Comparison of ENCODE assay signal across 21 cellular contexts in the genomic region with DNA sequence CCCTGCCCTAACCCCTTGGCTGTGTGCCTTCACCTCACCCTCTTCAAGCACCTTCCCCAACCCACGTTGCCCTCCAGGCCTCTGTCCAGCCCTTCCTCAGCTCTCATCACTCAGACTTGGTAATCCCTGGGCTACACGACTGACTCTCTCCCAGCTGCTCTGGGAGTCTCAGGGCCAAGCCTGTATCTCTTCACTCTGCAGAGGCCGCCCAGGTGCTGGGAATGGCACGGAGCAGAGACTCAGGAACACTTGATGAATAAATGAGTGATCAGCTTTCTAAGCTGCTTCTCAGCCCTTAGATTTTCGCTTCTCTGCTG. TPM values are rescaled to one million over a fixed set of nuclear protein-coding genes. Genes with fewer than 3 reads are reported as not detected.
"Had no signal": no experiment of that assay in that cellular context is flagged by ENCODE, and none has a peak within 500 bp of the region (broad histone marks: within the 10 kb centered on the region; RNA-seq: fewer than 3 reads in every experiment).

No MANE protein-coding gene starts in this region.

- H3K9me3 Mint-ChIP-seq: activated naive CD4-positive, alpha-beta T cell treated with anti-CD3 and anti-CD28 coated beads, Interleukin-2, amount 50 U/mL, for 24 hours; activated T-cell treated with anti-CD3 and anti-CD28 coated beads, Interleukin-2, amount 50 U/mL, for 72 hours; dendritic cell treated with granulocyte-macrophage colony-stimulating factor and Interleukin-4, amounts not matched to agents 40 ng/mL and 50 ng/mL, for 4 days; immature natural killer cell; stimulated activated memory B cell treated with anti-CD40 and anti-IgM and Interleukin-4, amounts not matched to agents 10 μg/mL and 1 μg/mL and 100 μg/mL, for 72 hours; T-helper 1 cell treated with Interleukin-12 subunit alpha and Interleukin-12 subunit beta and Interleukin-4 antibody, amounts not matched to agents 30 μg/mL and 1 μg/mL, for 36 hours had no signal

- H3K36me3 ChIP-seq: ascending aorta, thoracic aorta had no signal

- H3K4me3 Mint-ChIP-seq: activated naive CD4-positive, alpha-beta T cell treated with anti-CD3 and anti-CD28 coated beads, Interleukin-2, amount 50 U/mL, for 24 hours; activated T-cell treated with anti-CD3 and anti-CD28 coated beads, Interleukin-2, amount 50 U/mL, for 72 hours; dendritic cell treated with granulocyte-macrophage colony-stimulating factor and Interleukin-4, amounts not matched to agents 40 ng/mL and 50 ng/mL, for 4 days; immature natural killer cell; stimulated activated memory B cell treated with anti-CD40 and anti-IgM and Interleukin-4, amounts not matched to agents 10 μg/mL and 1 μg/mL and 100 μg/mL, for 72 hours; T-helper 1 cell treated with Interleukin-12 subunit alpha and Interleukin-12 subunit beta and Interleukin-4 antibody, amounts not matched to agents 30 μg/mL and 1 μg/mL, for 36 hours had no signal

- H3K4me1 ChIP-seq: ascending aorta, left ventricle myocardium inferior, parathyroid adenoma had no signal

- H2AFZ ChIP-seq: parathyroid adenoma had no signal

- DNase-seq: activated CD4-positive, alpha-beta T cell treated with anti-CD3 and anti-CD28 coated beads for 1 hour; activated effector memory CD4-positive, alpha-beta T cell treated with anti-CD3 and anti-CD28 coated beads, Interleukin-2, amount 50 U/mL, for 16 hours; activated T-cell treated with anti-CD3 and anti-CD28 coated beads, Interleukin-2, amount 50 U/mL, for 72 hours; effector CD8-positive, alpha-beta T cell; heart right ventricle; immature natural killer cell; kidney glomerular epithelial cell; left ventricle myocardium inferior; mammary epithelial cell; sigmoid colon; stimulated activated CD4-positive, alpha-beta T cell treated with anti-CD3 and anti-CD28 coated beads, Interleukin-4, amount 100 ng/mL, for 24 hours had no signal

- H3K27me3 ChIP-seq: ascending aorta, esophagus muscularis mucosa, heart right ventricle, sigmoid colon had no signal

- H3K27ac ChIP-seq: ascending aorta, esophagus muscularis mucosa, heart right ventricle, left ventricle myocardium inferior, parathyroid adenoma, sigmoid colon, thoracic aorta, VCaP had no signal

- H3K79me2 ChIP-seq: parathyroid adenoma had no signal

- H3K9ac ChIP-seq: parathyroid adenoma had no signal

- H3K4me3 ChIP-seq: ascending aorta, esophagus muscularis mucosa, heart right ventricle, left ventricle myocardium inferior, sigmoid colon, thoracic aorta had no signal

- H3K27ac Mint-ChIP-seq: activated naive CD4-positive, alpha-beta T cell treated with anti-CD3 and anti-CD28 coated beads, Interleukin-2, amount 50 U/mL, for 24 hours; activated T-cell treated with anti-CD3 and anti-CD28 coated beads, Interleukin-2, amount 50 U/mL, for 72 hours; dendritic cell treated with granulocyte-macrophage colony-stimulating factor and Interleukin-4, amounts not matched to agents 40 ng/mL and 50 ng/mL, for 4 days; immature natural killer cell; stimulated activated memory B cell treated with anti-CD40 and anti-IgM and Interleukin-4, amounts not matched to agents 10 μg/mL and 1 μg/mL and 100 μg/mL, for 72 hours; T-helper 1 cell treated with Interleukin-12 subunit alpha and Interleukin-12 subunit beta and Interleukin-4 antibody, amounts not matched to agents 30 μg/mL and 1 μg/mL, for 36 hours had no signal

- H3K4me1 Mint-ChIP-seq: activated naive CD4-positive, alpha-beta T cell treated with anti-CD3 and anti-CD28 coated beads, Interleukin-2, amount 50 U/mL, for 24 hours; stimulated activated memory B cell treated with anti-CD40 and anti-IgM and Interleukin-4, amounts not matched to agents 10 μg/mL and 1 μg/mL and 100 μg/mL, for 72 hours had no signal

- H3K9me3 ChIP-seq: ascending aorta, esophagus muscularis mucosa, heart right ventricle, left ventricle myocardium inferior, sigmoid colon, thoracic aorta had no signal

- ATAC-seq: activated T-cell treated with anti-CD3 and anti-CD28 coated beads, Interleukin-2, amount 50 U/mL, for 72 hours; heart right ventricle; stimulated activated memory B cell treated with anti-CD40 and anti-IgM and Interleukin-4, amounts not matched to agents 10 μg/mL and 1 μg/mL and 100 μg/mL, for 72 hours had no signal

- H3K36me3 Mint-ChIP-seq: activated naive CD4-positive, alpha-beta T cell treated with anti-CD3 and anti-CD28 coated beads, Interleukin-2, amount 50 U/mL, for 24 hours; immature natural killer cell; stimulated activated memory B cell treated with anti-CD40 and anti-IgM and Interleukin-4, amounts not matched to agents 10 μg/mL and 1 μg/mL and 100 μg/mL, for 72 hours had no signal

RNA-seq across cellular contexts. Expression of a gene that starts 15.1 kb away (rescaled TPM):
- total RNA-seq: ascending aorta, mammary epithelial cell had no signal

RNA-seq across cellular contexts. Expression of a gene that starts 24.0 kb away (rescaled TPM):
- total RNA-seq: activated CD8-positive, alpha-beta memory T cell treated with anti-CD3 and anti-CD28 coated beads for 36 hours had no signal
